ENCODE assay signal across 17 cellular contexts in the genomic region with DNA sequence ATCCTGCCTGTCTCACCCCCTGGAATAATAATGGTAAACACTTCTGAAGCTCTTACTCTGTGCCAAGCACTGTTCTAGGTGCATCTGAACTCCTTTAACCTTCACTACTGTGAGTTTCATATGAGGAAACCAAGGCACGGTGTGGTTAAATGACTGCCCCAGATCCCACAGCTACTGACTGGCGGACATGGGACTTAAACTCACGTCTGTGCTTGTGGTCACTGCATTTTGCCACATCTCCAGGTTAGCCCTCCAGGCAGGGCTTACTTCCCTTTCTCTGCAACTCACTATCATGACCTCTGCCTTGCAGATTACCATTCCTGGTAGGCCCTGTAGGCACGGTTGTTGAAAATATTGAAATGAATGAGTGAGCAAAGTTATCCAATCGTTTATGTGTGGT.
"Had no signal": no experiment of that assay in that cellular context is flagged by ENCODE, and none has a peak within 500 bp of the region (broad histone marks: within the 10 kb centered on the region; RNA-seq: fewer than 3 reads in every experiment).

No MANE protein-coding gene starts in this region.

- H3K9me3 ChIP-seq: colonic mucosa, esophagus squamous epithelium, mucosa of descending colon had no signal

- H3K27me3 Mint-ChIP-seq: activated naive CD8-positive, alpha-beta T cell treated with anti-CD3 and anti-CD28 coated beads, Interleukin-2, amount 10 ng/mL, durations not matched to agents 7 days and 5 days; naive thymus-derived CD4-positive, alpha-beta T cell had no signal

- ATAC-seq: activated CD4-positive, CD25-positive, alpha-beta regulatory T cell treated with anti-CD3 and anti-CD28 coated beads, Interleukin-2, amount 50 U/mL, for 24 hours; left lung; mucosa of descending colon; naive thymus-derived CD4-positive, alpha-beta T cell; stimulated activated naive CD8-positive, alpha-beta T cell treated with anti-CD3 and anti-CD28 coated beads, Interleukin-15, Interleukin-2, amounts not matched to agents 100 U/mL and 50 U/mL, for 24 hours had no signal

- DNase-seq: activated CD4-positive, alpha-beta T cell treated with anti-CD3 and anti-CD28 coated beads, Interleukin-2, amount 50 U/mL, for 1 hour; activated CD8-positive, alpha-beta memory T cell treated with anti-CD3 and anti-CD28 coated beads for 24 hours; activated naive CD8-positive, alpha-beta T cell treated with anti-CD3 and anti-CD28 coated beads, Interleukin-2, amount 10 ng/mL, durations not matched to agents 7 days and 5 days; central memory CD4-positive, alpha-beta T cell; colonic mucosa; esophagus squamous epithelium; left lung; mucosa of descending colon; naive thymus-derived CD4-positive, alpha-beta T cell; retina; stimulated activated CD4-positive, alpha-beta T cell treated with anti-CD3 and anti-CD28 coated beads, Interleukin-4, amount 100 ng/mL, for 1 hour; stimulated activated naive CD8-positive, alpha-beta T cell treated with anti-CD3 and anti-CD28 coated beads, Interleukin-15, Interleukin-2, amounts not matched to agents 100 U/mL and 50 U/mL, for 24 hours; trophoblast cell had no signal

- H3K4me3 Mint-ChIP-seq: activated naive CD8-positive, alpha-beta T cell treated with anti-CD3 and anti-CD28 coated beads, Interleukin-2, amount 10 ng/mL, durations not matched to agents 7 days and 5 days; activated T-helper 1 cell treated with anti-CD3 and anti-CD28 coated beads, Interleukin-12 subunit alpha, Interleukin-12 subunit beta, Interleukin-2, Interleukin-4 antibody, amounts not matched to agents 30 ng/mL and 10 ng/mL and 1 ng/mL, durations not matched to agents 14 hours and 24 hours and 36 hours; brain; naive thymus-derived CD4-positive, alpha-beta T cell had no signal

- H3K27ac ChIP-seq: colonic mucosa, hepatocyte, left lung had no signal

- H3K36me3 ChIP-seq: colonic mucosa, esophagus squamous epithelium, left lung had no signal

- H3K4me3 ChIP-seq: colonic mucosa, esophagus squamous epithelium, hepatocyte, left lung, mucosa of descending colon had no signal

- H3K36me3 Mint-ChIP-seq: activated naive CD8-positive, alpha-beta T cell treated with anti-CD3 and anti-CD28 coated beads, Interleukin-2, amount 10 ng/mL, durations not matched to agents 7 days and 5 days; brain had no signal

- H3K4me1 Mint-ChIP-seq: activated naive CD8-positive, alpha-beta T cell treated with anti-CD3 and anti-CD28 coated beads, Interleukin-2, amount 10 ng/mL, durations not matched to agents 7 days and 5 days; brain had no signal

- H3K4me2 ChIP-seq: hepatocyte had no signal

- H3K27me3 ChIP-seq: colonic mucosa, esophagus squamous epithelium, hepatocyte, left lung had no signal

- H3K4me1 ChIP-seq: colonic mucosa, left lung had no signal

- H2AFZ ChIP-seq: hepatocyte had no signal

- H3K27ac Mint-ChIP-seq: activated naive CD8-positive, alpha-beta T cell treated with anti-CD3 and anti-CD28 coated beads, Interleukin-2, amount 10 ng/mL, durations not matched to agents 7 days and 5 days; activated T-helper 1 cell treated with anti-CD3 and anti-CD28 coated beads, Interleukin-12 subunit alpha, Interleukin-12 subunit beta, Interleukin-2, Interleukin-4 antibody, amounts not matched to agents 30 ng/mL and 10 ng/mL and 1 ng/mL, durations not matched to agents 14 hours and 24 hours and 36 hours; brain; naive thymus-derived CD4-positive, alpha-beta T cell had no signal
